In the genomic region with DNA sequence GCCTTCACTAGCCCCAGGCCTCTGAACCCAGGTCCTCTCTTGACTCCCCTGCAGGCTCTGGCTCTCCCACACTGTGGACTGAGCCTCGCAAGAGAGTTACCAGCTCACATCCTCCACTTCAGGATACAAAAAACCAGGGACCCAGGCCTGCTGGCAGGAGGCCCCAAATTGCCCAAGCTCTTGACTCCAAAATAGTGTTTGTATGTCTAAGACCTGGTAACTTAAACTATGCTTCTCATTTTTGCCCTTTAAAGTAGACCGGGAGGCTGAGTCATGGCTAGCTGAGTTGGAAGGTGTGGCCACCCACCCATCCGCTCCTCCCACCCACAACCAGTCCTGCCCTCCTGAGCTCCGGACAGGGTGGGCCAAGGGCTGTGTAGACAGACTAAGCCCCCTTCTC, we compare ENCODE assay signal across 17 cellular contexts.
DNase-seq lines count a peak whose midpoint lies in the region; ATAC-seq and TF ChIP-seq lines count a peak whose summit lies in the region.
"Had no signal": no experiment of that assay in that cellular context is flagged by ENCODE, and none has a peak within 500 bp of the region (broad histone marks: within the 10 kb centered on the region; RNA-seq: fewer than 3 reads in every experiment).

No MANE protein-coding gene starts in this region.

- no peaks in the 10 kb centered on the region for H3K9me3 ChIP-seq in tibial artery
- H3K9me3 ChIP-seq: prostate gland had no signal

- intact Hi-C loops in tibial artery (cut with DNase I; ENCODE audit: low total_unique reads) = no loop called here

- no peak overlapping the region for H3K4me3 ChIP-seq in tibial artery
- H3K4me3 ChIP-seq: prostate gland had no signal

- H3K27ac ChIP-seq in tibial artery = no peak overlapping the region
- H3K27ac ChIP-seq: prostate gland had no signal

- no peak for ATAC-seq in GM21723 (IDR thresholded peaks at IDR 0.05; ENCODE audit: unreplicated experiment)
- ATAC-seq: WTC11 had no signal

- DNase-seq in AG08395 (ENCODE audit: low spot score) (peak; percentile 59), HT1080 (ENCODE audit: low read depth) (peak; percentile 81), amniotic stem cell (lab: John Stamatoyannopoulos, UW) (peak; percentile 42), hepatic stellate cell (ENCODE audit: low spot score) (peak; percentile 65), activated gamma-delta T cell (lab: John Stamatoyannopoulos, UW) (no peak), globus pallidus (ENCODE audit: low spot score) (no peak), tibial artery (no peak)
- DNase-seq: activated CD8-positive, alpha-beta memory T cell treated with anti-CD3 and anti-CD28 coated beads, Interleukin-2, amount 50 U/mL, for 4 hours; activated naive CD8-positive, alpha-beta T cell treated with anti-CD3 and anti-CD28 coated beads, Interleukin-2, amount 10 ng/mL, durations not matched to agents 7 days and 5 days; dermis blood vessel endothelial cell; DMS79; kidney; NCI-H2029 treated with DMSO at 0.1 percent for 48 hours; stimulated activated CD4-positive, alpha-beta T cell treated with anti-CD3 and anti-CD28 coated beads, Interleukin-1b, Interleukin-23, amount 100 ng/mL, for 48 hours had no signal

- no peaks in the 10 kb centered on the region for H3K4me1 ChIP-seq in tibial artery
- H3K4me1 ChIP-seq: prostate gland had no signal

- H3K36me3 ChIP-seq in tibial artery = no peaks in the 10 kb centered on the region
- H3K36me3 ChIP-seq: prostate gland had no signal

- TF ChIP-seq CTCF in tibial artery (IDR thresholded peaks at IDR 0.05) = no peak

- H3K27me3 ChIP-seq in tibial artery = peaks cover 0 to 2% of the 10 kb centered on the region in 2 donors

Comparison
In these comparisons a context has a peak if more than half of its experiments do, and no peak if none do; other contexts are left out.
1. DNase-seq: peak in AG08395 (single experiment), HT1080 (single experiment), amniotic stem cell (single experiment) and hepatic stellate cell (single experiment); none in activated gamma-delta T cell (single experiment), globus pallidus (single experiment) and tibial artery (0 of 2).